ENCODE assay signal across 28 cellular contexts in genomic region chr3:46731795-46732194, GRCh38. TPM values are rescaled to one million over a fixed set of nuclear protein-coding genes. Genes with fewer than 3 reads are reported as not detected.
"Had no signal": no experiment of that assay in that cellular context is flagged by ENCODE, and none has a peak within 500 bp of the region (broad histone marks: within the 10 kb centered on the region; RNA-seq: fewer than 3 reads in every experiment).

No MANE protein-coding gene starts in this region.

- DNase-seq: colonic mucosa; effector CD8-positive, alpha-beta T cell; endodermal cell; esophagus squamous epithelium; midbrain; naive thymus-derived CD4-positive, alpha-beta T cell; psoas muscle; right cardiac atrium; sigmoid colon; stimulated activated CD4-positive, alpha-beta T cell treated with anti-CD3 and anti-CD28 coated beads, Interleukin-4, amount 100 ng/mL, for 4 hours; stimulated activated naive CD8-positive, alpha-beta T cell treated with anti-CD3 and anti-CD28 coated beads, Interleukin-15, Interleukin-2, amounts not matched to agents 100 U/mL and 50 U/mL, for 24 hours; substantia nigra; testis; tibial artery had no signal

- H3K4me3 ChIP-seq: colonic mucosa, esophagus squamous epithelium, lung, neural progenitor cell, psoas muscle, sigmoid colon, testis, tibial artery had no signal

- H3K27ac ChIP-seq: colonic mucosa, esophagus squamous epithelium, neural progenitor cell, psoas muscle, sigmoid colon, testis, tibial artery had no signal

- H3K9me3 Mint-ChIP-seq: dendritic cell treated with granulocyte-macrophage colony-stimulating factor and Interleukin-4, amounts not matched to agents 40 ng/mL and 50 ng/mL, for 4 days; endodermal cell; memory B cell; naive thymus-derived CD4-positive, alpha-beta T cell; nephron; neural progenitor cell; stimulated activated memory B cell treated with anti-CD40 and anti-IgM and Interleukin-4, amounts not matched to agents 10 μg/mL and 1 μg/mL and 100 μg/mL, for 72 hours; type B pancreatic cell had no signal

- H3K4me1 ChIP-seq: colonic mucosa, esophagus squamous epithelium, neural progenitor cell, psoas muscle, sigmoid colon, testis, tibial artery had no signal

- H3K27ac Mint-ChIP-seq: dendritic cell treated with granulocyte-macrophage colony-stimulating factor and Interleukin-4, amounts not matched to agents 40 ng/mL and 50 ng/mL, for 4 days; endodermal cell; memory B cell; naive thymus-derived CD4-positive, alpha-beta T cell; nephron; neural progenitor cell; stimulated activated memory B cell treated with anti-CD40 and anti-IgM and Interleukin-4, amounts not matched to agents 10 μg/mL and 1 μg/mL and 100 μg/mL, for 72 hours; type B pancreatic cell had no signal

- ATAC-seq: naive thymus-derived CD4-positive, alpha-beta T cell; psoas muscle; right cardiac atrium; stimulated activated memory B cell treated with anti-CD40 and anti-IgM and Interleukin-4, amounts not matched to agents 10 μg/mL and 1 μg/mL and 100 μg/mL, for 72 hours; stimulated activated naive CD8-positive, alpha-beta T cell treated with anti-CD3 and anti-CD28 coated beads, Interleukin-15, Interleukin-2, amounts not matched to agents 100 U/mL and 50 U/mL, for 24 hours had no signal

- H3K4me3 Mint-ChIP-seq: dendritic cell treated with granulocyte-macrophage colony-stimulating factor and Interleukin-4, amounts not matched to agents 40 ng/mL and 50 ng/mL, for 4 days; endodermal cell; memory B cell; naive thymus-derived CD4-positive, alpha-beta T cell; nephron; neural progenitor cell; stimulated activated memory B cell treated with anti-CD40 and anti-IgM and Interleukin-4, amounts not matched to agents 10 μg/mL and 1 μg/mL and 100 μg/mL, for 72 hours; type B pancreatic cell had no signal

- H3K27me3 Mint-ChIP-seq: type B pancreatic cell had no signal

- H3K4me1 Mint-ChIP-seq: endodermal cell; memory B cell; naive thymus-derived CD4-positive, alpha-beta T cell; nephron; neural progenitor cell; stimulated activated memory B cell treated with anti-CD40 and anti-IgM and Interleukin-4, amounts not matched to agents 10 μg/mL and 1 μg/mL and 100 μg/mL, for 72 hours had no signal

- H3K27me3 ChIP-seq: colonic mucosa, neural progenitor cell, sigmoid colon, testis had no signal

- H3K9me3 ChIP-seq: colonic mucosa, esophagus squamous epithelium, psoas muscle, sigmoid colon, testis, tibial artery had no signal

- H3K36me3 ChIP-seq: colonic mucosa, esophagus squamous epithelium, neural progenitor cell, sigmoid colon, tibial artery had no signal

- H3K36me3 Mint-ChIP-seq: memory B cell; naive thymus-derived CD4-positive, alpha-beta T cell; neural progenitor cell; stimulated activated memory B cell treated with anti-CD40 and anti-IgM and Interleukin-4, amounts not matched to agents 10 μg/mL and 1 μg/mL and 100 μg/mL, for 72 hours; type B pancreatic cell had no signal

RNA-seq across cellular contexts. Expression of gene PRSS50, which starts 14.1 kb away (rescaled TPM):
- total RNA-seq: chondrocyte, colonic mucosa, endothelial cell of umbilical vein, epithelial cell of proximal tubule, frontal cortex, osteoblast, renal cortical epithelial cell, skeletal muscle tissue had no signal

RNA-seq across cellular contexts. Expression of gene TMIE, which starts 30.6 kb away (rescaled TPM):
- total RNA-seq: epithelial cell of proximal tubule had no signal
